In the genomic region with DNA sequence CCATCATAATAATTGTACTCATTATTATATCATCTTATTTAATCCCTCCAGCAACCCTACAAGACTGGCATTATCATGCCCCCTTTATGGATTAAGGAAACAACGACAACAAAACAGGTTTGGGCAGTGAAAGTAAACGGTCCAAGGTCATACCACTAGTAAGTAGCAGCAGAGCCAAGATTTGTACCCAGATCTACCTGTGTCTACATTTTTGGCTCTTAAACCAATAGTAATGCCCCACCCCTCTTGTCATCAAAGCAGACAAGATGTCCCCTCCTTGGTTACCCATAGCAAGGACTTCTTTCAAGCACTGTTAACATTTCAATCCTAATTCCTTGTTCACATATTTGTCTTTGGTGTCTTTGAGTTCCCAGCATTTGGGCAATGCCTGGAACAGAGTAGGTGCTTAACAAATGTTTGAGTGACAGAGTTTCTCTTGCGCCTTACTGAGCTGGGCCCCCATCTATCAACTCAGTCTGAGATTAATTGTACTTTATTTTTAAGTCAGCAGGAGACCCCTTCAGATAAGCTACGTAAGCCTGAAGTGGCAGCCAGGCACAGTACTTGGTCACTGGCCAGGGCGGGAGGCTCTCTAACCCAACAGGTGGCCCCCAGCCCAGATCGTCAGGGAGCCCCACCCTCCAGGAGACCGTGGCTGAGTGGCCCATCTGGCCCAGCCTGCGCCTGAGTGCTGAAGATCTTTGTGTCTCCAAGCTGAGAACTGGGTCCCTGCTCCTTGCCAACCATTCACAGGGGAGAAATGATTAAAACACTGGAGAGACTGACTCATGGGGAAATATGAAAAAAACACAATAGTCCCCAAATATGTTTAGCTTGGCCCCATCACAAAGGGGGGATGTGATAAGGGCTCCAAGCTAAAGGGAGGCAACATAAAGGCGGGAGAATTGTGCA, we compare ENCODE assay signal across 14 cellular contexts.
DNase-seq lines count a peak whose midpoint lies in the region; ATAC-seq lines count a peak whose summit lies in the region.
"Had no signal": no experiment of that assay in that cellular context is flagged by ENCODE, and none has a peak within 500 bp of the region (broad histone marks: within the 10 kb centered on the region; RNA-seq: fewer than 3 reads in every experiment).

No MANE protein-coding gene starts in this region.

- peaks cover 17% of the 10 kb centered on the region for H3K4me1 ChIP-seq in adipocyte (ENCODE audit: control insufficient read depth, insufficient read depth, low read length)
- H3K4me1 ChIP-seq: foreskin keratinocyte had no signal

- no peaks in the 10 kb centered on the region for H3K36me3 ChIP-seq in adipocyte (ENCODE audit: control insufficient read depth, insufficient read depth, low read length, severe bottlenecking)

- no peaks in the 10 kb centered on the region for H3K9me3 ChIP-seq in adipocyte (ENCODE audit: control insufficient read depth, low read length)

- H3K9ac ChIP-seq in adipocyte (ENCODE audit: low read length) = peak overlapping the region; percentile 13

- intact Hi-C loops in Right ventricle myocardium superior (cut with DNase I) = no loop called here

- peak; percentile 84 for ATAC-seq in Right ventricle myocardium superior (ENCODE audit: poor library complexity)
- ATAC-seq in HG02610 (IDR thresholded peaks at IDR 0.05; ENCODE audit: unreplicated experiment) = no peak
- ATAC-seq: CD8-positive, alpha-beta T cell; foreskin keratinocyte had no signal

- peak; percentile 82 for DNase-seq in DMS 273 (lab: John Stamatoyannopoulos, UW; ENCODE audit: unreplicated experiment)
- no peak for DNase-seq in DMS 273 treated with DMSO at 0.1 percent for 48 hours (lab: John Stamatoyannopoulos, UW)
- DNase-seq in adipocyte (ENCODE audit: low read depth) = no peak
- DNase-seq in Right ventricle myocardium superior = peak; percentile 69
- peak; percentile 10 for DNase-seq in pulmonary artery endothelial cell (ENCODE audit: low read depth, low spot score)
- no peak for DNase-seq in germinal center (ENCODE audit: low spot score)
- no peak for DNase-seq in SKM-1 treated with dmso at 0.1 percent for 144 hours (lab: John Stamatoyannopoulos, UW; ENCODE audit: unreplicated experiment)
- DNase-seq: activated CD8-positive, alpha-beta memory T cell treated with anti-CD3 and anti-CD28 coated beads, Interleukin-2, amount 50 U/mL, for 4 hours; activated naive CD8-positive, alpha-beta T cell treated with anti-CD3 and anti-CD28 coated beads, Interleukin-2, amount 10 ng/mL, durations not matched to agents 7 days and 5 days; CD8-positive, alpha-beta T cell; foreskin keratinocyte; NCI-H1694 treated with DMSO at 0.1 percent for 48 hours had no signal

- no peak overlapping the region for H3K4me3 ChIP-seq in adipocyte (ENCODE audit: low read length)
- H3K4me3 ChIP-seq: SK-N-MC had no signal

- H3K27me3 ChIP-seq in adipocyte (replicated peaks; ENCODE audit: control insufficient read depth, insufficient read depth, low read length) = peaks cover 3% of the 10 kb centered on the region
- H3K27me3 ChIP-seq: foreskin keratinocyte had no signal

Comparison
In these comparisons a context has a peak if more than half of its experiments do, and no peak if none do; other contexts are left out.
1. DNase-seq: peak in DMS 273 (single experiment), Right ventricle myocardium superior (single experiment) and pulmonary artery endothelial cell (single experiment); none in DMS 273 treated with DMSO at 0.1 percent for 48 hours (single experiment), adipocyte (single experiment), germinal center (single experiment) and SKM-1 treated with dmso at 0.1 percent for 144 hours (single experiment).